ENCODE assay signal across 8 cellular contexts in genomic region chr20:1266167-1266973, GRCh38. TPM values are rescaled to one million over a fixed set of nuclear protein-coding genes. Genes with fewer than 3 reads are reported as not detected.
DNase-seq lines count a peak whose midpoint lies in the region; ATAC-seq lines count a peak whose summit lies in the region.

A gene with protein sequence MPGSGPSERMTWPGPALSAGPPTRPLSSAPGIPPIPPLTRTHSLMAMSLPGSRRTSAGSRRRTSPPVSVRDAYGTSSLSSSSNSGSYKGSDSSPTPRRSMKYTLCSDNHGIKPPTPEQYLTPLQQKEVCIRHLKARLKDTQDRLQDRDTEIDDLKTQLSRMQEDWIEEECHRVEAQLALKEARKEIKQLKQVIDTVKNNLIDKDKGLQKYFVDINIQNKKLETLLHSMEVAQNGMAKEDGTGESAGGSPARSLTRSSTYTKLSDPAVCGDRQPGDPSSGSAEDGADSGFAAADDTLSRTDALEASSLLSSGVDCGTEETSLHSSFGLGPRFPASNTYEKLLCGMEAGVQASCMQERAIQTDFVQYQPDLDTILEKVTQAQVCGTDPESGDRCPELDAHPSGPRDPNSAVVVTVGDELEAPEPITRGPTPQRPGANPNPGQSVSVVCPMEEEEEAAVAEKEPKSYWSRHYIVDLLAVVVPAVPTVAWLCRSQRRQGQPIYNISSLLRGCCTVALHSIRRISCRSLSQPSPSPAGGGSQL (plus strand): TSS chr20:1266294. CDS start chr20:1296240, 29,946 bp downstream.

- intact Hi-C loops in activated T-helper 1 cell treated with anti-CD3 and anti-CD28 coated beads, Interleukin-12 subunit alpha, Interleukin-12 subunit beta, Interleukin-2, Interleukin-4 antibody, amounts not matched to agents 30 ng/mL and 10 ng/mL and 1 ng/mL, durations not matched to agents 14 hours and 24 hours and 36 hours (cut with micrococcal nuclease): loop anchor here (1.0 to 2.0 kb wide), 6 partner anchors 21 to 169 kb away; partner anchors contain the start of genes FKBP1A and PSMF1

- H3K4me1 Mint-ChIP-seq in activated T-helper 1 cell treated with anti-CD3 and anti-CD28 coated beads, Interleukin-12 subunit alpha, Interleukin-12 subunit beta, Interleukin-2, Interleukin-4 antibody, amounts not matched to agents 30 ng/mL and 10 ng/mL and 1 ng/mL, durations not matched to agents 14 hours and 24 hours and 36 hours (ENCODE audit: low read depth): peaks cover 32% of the 10 kb centered on the region

- H3K36me3 Mint-ChIP-seq in activated T-helper 1 cell treated with anti-CD3 and anti-CD28 coated beads, Interleukin-12 subunit alpha, Interleukin-12 subunit beta, Interleukin-2, Interleukin-4 antibody, amounts not matched to agents 30 ng/mL and 10 ng/mL and 1 ng/mL, durations not matched to agents 14 hours and 24 hours and 36 hours (ENCODE audit: low read depth): peaks cover 2% of the 10 kb centered on the region

- peak; percentile 82 for DNase-seq in ELR (ENCODE audit: low read depth)
- peak; percentile 87 for DNase-seq in OCI-M1 (lab: John Stamatoyannopoulos, UW)
- peak; percentile 63 for DNase-seq in activated T-helper 1 cell treated with anti-CD3 and anti-CD28 coated beads, Interleukin-12 subunit alpha, Interleukin-12 subunit beta, Interleukin-2, Interleukin-4 antibody, amounts not matched to agents 30 ng/mL and 10 ng/mL and 1 ng/mL, durations not matched to agents 14 hours and 24 hours and 36 hours (ENCODE audit: low spot score)
- DNase-seq in fibroblast of gingiva (ENCODE audit: low read depth): peak; percentile 70
- peak; percentile 82 for DNase-seq in myocyte (ENCODE audit: low read depth)
- peak; percentile 33 to 51 for DNase-seq in stimulated activated CD8-positive, alpha-beta memory T cell treated with anti-CD3 and anti-CD28 coated beads, Interleukin-7, amount 100 ng/mL, for 1 hour (ENCODE audit: low read depth in 2 of 2)

- H3K27ac Mint-ChIP-seq in activated T-helper 1 cell treated with anti-CD3 and anti-CD28 coated beads, Interleukin-12 subunit alpha, Interleukin-12 subunit beta, Interleukin-2, Interleukin-4 antibody, amounts not matched to agents 30 ng/mL and 10 ng/mL and 1 ng/mL, durations not matched to agents 14 hours and 24 hours and 36 hours: peak within 1 kb of the TSS; percentile 87

- peaks cover 3% of the 10 kb centered on the region for H3K27me3 Mint-ChIP-seq in activated T-helper 1 cell treated with anti-CD3 and anti-CD28 coated beads, Interleukin-12 subunit alpha, Interleukin-12 subunit beta, Interleukin-2, Interleukin-4 antibody, amounts not matched to agents 30 ng/mL and 10 ng/mL and 1 ng/mL, durations not matched to agents 14 hours and 24 hours and 36 hours (ENCODE audit: insufficient read depth)

- H3K9me3 Mint-ChIP-seq in activated T-helper 1 cell treated with anti-CD3 and anti-CD28 coated beads, Interleukin-12 subunit alpha, Interleukin-12 subunit beta, Interleukin-2, Interleukin-4 antibody, amounts not matched to agents 30 ng/mL and 10 ng/mL and 1 ng/mL, durations not matched to agents 14 hours and 24 hours and 36 hours: peaks cover 5% of the 10 kb centered on the region

- ATAC-seq in HG02973 (IDR thresholded peaks at IDR 0.05; ENCODE audit: unreplicated experiment) (peak; percentile 58), HG03175 (IDR thresholded peaks at IDR 0.05; ENCODE audit: unreplicated experiment) (no peak)

- peak within 1 kb of the TSS; percentile 89 for H3K4me3 Mint-ChIP-seq in activated T-helper 1 cell treated with anti-CD3 and anti-CD28 coated beads, Interleukin-12 subunit alpha, Interleukin-12 subunit beta, Interleukin-2, Interleukin-4 antibody, amounts not matched to agents 30 ng/mL and 10 ng/mL and 1 ng/mL, durations not matched to agents 14 hours and 24 hours and 36 hours

RNA-seq across cellular contexts. Expression of the gene that starts here (rescaled TPM):
- total RNA-seq in activated T-helper 1 cell treated with anti-CD3 and anti-CD28 coated beads, Interleukin-12 subunit alpha, Interleukin-12 subunit beta, Interleukin-2, Interleukin-4 antibody, amounts not matched to agents 30 ng/mL and 10 ng/mL and 1 ng/mL, durations not matched to agents 14 hours and 24 hours and 36 hours: 2.1 and 2.5 TPM in 2 replicates
- total RNA-seq in myocyte: 29.4 and 36.5 TPM in 2 replicates
- 13.3 TPM for polyA plus RNA-seq in myocyte (2012)
